Comparison of ENCODE assay signal across 11 cellular contexts in genomic region chr11:79173615-79174014, GRCh38.
DNase-seq lines count a peak whose midpoint lies in the region; ATAC-seq and TF ChIP-seq lines count a peak whose summit lies in the region.
"Had no signal": no experiment of that assay in that cellular context is flagged by ENCODE, and none has a peak within 500 bp of the region (broad histone marks: within the 10 kb centered on the region; RNA-seq: fewer than 3 reads in every experiment).

No MANE protein-coding gene starts in this region.

- peaks cover 10 to 21% (median 16%) of the 10 kb centered on the region in 4 donors for H3K4me1 ChIP-seq in esophagus muscularis mucosa
- H3K4me1 ChIP-seq: pancreas had no signal

- no peaks in the 10 kb centered on the region for H3K36me3 Mint-ChIP-seq in nephron (ENCODE audit: low read depth)
- H3K36me3 Mint-ChIP-seq: CD4-positive, CD25-positive, alpha-beta regulatory T cell had no signal

- no peaks in the 10 kb centered on the region for H3K27me3 ChIP-seq in esophagus muscularis mucosa
- H3K27me3 ChIP-seq: pancreas had no signal

- peak overlapping the region; percentile 14 to 59 (median 44) for H3K27ac ChIP-seq in esophagus muscularis mucosa (replicated peaks in 1 of 4)
- H3K27ac ChIP-seq: pancreas had no signal

- intact Hi-C loops in esophagus muscularis mucosa (cut with DNase I) = loop anchor here (10.0 kb wide), 1 partner anchor 109 kb away; no protein-coding TSS in a partner anchor

- no peak for TF ChIP-seq EP300 in esophagus muscularis mucosa (IDR thresholded peaks at IDR 0.05)

- no peaks in the 10 kb centered on the region for H3K9me3 ChIP-seq in esophagus muscularis mucosa
- H3K9me3 ChIP-seq: pancreas had no signal

- peak; percentile 41 for DNase-seq in AG09309 (ENCODE audit: low read depth)
- DNase-seq in NOMO-1 treated with DMSO at 0.1 percent for 48 hours (lab: John Stamatoyannopoulos, UW; ENCODE audit: unreplicated experiment) = peak; percentile 68
- no peak for DNase-seq in esophagus muscularis mucosa (ENCODE audit: extremely low spot score)
- no peak for DNase-seq in Kasumi-1 (lab: John Stamatoyannopoulos, UW)
- no peak for DNase-seq in HuH-7.5 (ENCODE audit: low spot score)
- DNase-seq: CD4-positive, CD25-positive, alpha-beta regulatory T cell; NCI-H1930; pancreas had no signal

- WGBS in esophagus muscularis mucosa = 46% methylated on average over 5 of the region's 5 CpGs

- H3K27me3 Mint-ChIP-seq in nephron (ENCODE audit: low read depth) = no peaks in the 10 kb centered on the region
- H3K27me3 Mint-ChIP-seq: CD4-positive, CD25-positive, alpha-beta regulatory T cell had no signal

- no peak overlapping the region for H3K4me3 ChIP-seq in AG09309 (ENCODE audit: control insufficient read depth, low read depth, low read length)
- peak overlapping the region in 1 of 4 donors; percentile 6 for H3K4me3 ChIP-seq in esophagus muscularis mucosa
- H3K4me3 ChIP-seq: pancreas had no signal

- peaks cover 53% of the 10 kb centered on the region for H3K4me1 Mint-ChIP-seq in nephron
- H3K4me1 Mint-ChIP-seq: CD4-positive, CD25-positive, alpha-beta regulatory T cell had no signal

- no peak overlapping the region for H3K4me3 Mint-ChIP-seq in nephron
- H3K4me3 Mint-ChIP-seq: CD4-positive, CD25-positive, alpha-beta regulatory T cell had no signal

- no peaks in the 10 kb centered on the region for H3K36me3 ChIP-seq in esophagus muscularis mucosa
- H3K36me3 ChIP-seq: pancreas had no signal

- H3K27ac Mint-ChIP-seq in nephron = peak overlapping the region in 2 of 3 experiments; percentile 30 to 44
- H3K27ac Mint-ChIP-seq: CD4-positive, CD25-positive, alpha-beta regulatory T cell had no signal

- H3K9me3 Mint-ChIP-seq in nephron = no peaks in the 10 kb centered on the region

- ATAC-seq in HG03159 (IDR thresholded peaks at IDR 0.05; ENCODE audit: unreplicated experiment) = no peak
- ATAC-seq in GM19395 (IDR thresholded peaks at IDR 0.05; ENCODE audit: unreplicated experiment) = no peak

- TF ChIP-seq POLR2A in esophagus muscularis mucosa (IDR thresholded peaks at IDR 0.05; ENCODE audit: low read depth) = no peak

- TF ChIP-seq CTCF in AG09309 (IDR thresholded peaks at IDR 0.05; ENCODE audit: control insufficient read depth, insufficient read depth, low read depth, low read length, missing control alignments) = no peak
- no peak for TF ChIP-seq CTCF in esophagus muscularis mucosa (IDR thresholded peaks at IDR 0.05)
- no peak for TF ChIP-seq CTCF in nephron (IDR thresholded peaks at IDR 0.05; ENCODE audit: unreplicated experiment in 3 of 3)

Comparison
In these comparisons a context has a peak if more than half of its experiments do, and no peak if none do; other contexts are left out.
1. DNase-seq: peak in AG09309 (single experiment) and NOMO-1 treated with DMSO at 0.1 percent for 48 hours (single experiment); none in esophagus muscularis mucosa (single experiment), Kasumi-1 (0 of 2) and HuH-7.5 (single experiment).